Comparison of ENCODE assay signal across 17 cellular contexts in the genomic region with DNA sequence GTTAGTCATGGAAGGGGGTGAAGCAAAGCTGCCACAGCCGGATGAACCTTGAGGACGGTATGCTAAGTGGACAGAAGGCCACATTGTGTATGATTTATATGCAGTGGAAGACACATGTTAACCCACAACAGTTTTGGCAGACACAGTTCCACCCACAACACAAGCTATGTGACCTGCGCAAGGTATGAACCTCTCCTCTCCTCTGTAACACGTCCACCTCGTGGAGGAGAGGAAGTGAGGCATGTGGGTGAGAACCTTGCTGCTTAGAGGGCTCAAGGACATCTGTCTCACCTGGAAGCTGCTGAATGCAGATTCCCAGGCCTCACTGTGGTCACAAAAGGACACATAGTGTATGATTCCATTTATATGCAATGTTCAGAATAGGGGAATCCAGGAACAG.
"Had no signal": no experiment of that assay in that cellular context is flagged by ENCODE, and none has a peak within 500 bp of the region (broad histone marks: within the 10 kb centered on the region; RNA-seq: fewer than 3 reads in every experiment).

No MANE protein-coding gene starts in this region.

- H3K4me3 ChIP-seq: adrenal gland, lower lobe of right lung, right atrium auricular region, smooth muscle cell, tibial artery had no signal

- ATAC-seq: activated CD8-positive, alpha-beta memory T cell treated with anti-CD3 and anti-CD28 coated beads, Interleukin-2, amount 10 ng/mL, durations not matched to agents 7 days and 5 days; activated T-cell treated with anti-CD3 and anti-CD28 coated beads, Interleukin-2, amount 50 U/mL, for 4 hours; left cardiac atrium; lower lobe of right lung; T-helper 17 cell had no signal

- H3K27ac ChIP-seq: adrenal gland, lower lobe of right lung, right atrium auricular region, tibial artery had no signal

- H3K9me3 ChIP-seq: adrenal gland, lower lobe of right lung, right atrium auricular region, tibial artery had no signal

- H3K36me3 ChIP-seq: adrenal gland, right atrium auricular region, tibial artery had no signal

- H3K27me3 Mint-ChIP-seq: activated B cell treated with CpG ODN at 0.5 μM for 24 hours; activated CD8-positive, alpha-beta memory T cell treated with anti-CD3 and anti-CD28 coated beads, Interleukin-2, amount 10 ng/mL, durations not matched to agents 7 days and 5 days; T-helper 17 cell had no signal

- H3K9me3 Mint-ChIP-seq: activated B cell treated with CpG ODN at 0.5 μM for 24 hours; activated T-cell treated with anti-CD3 and anti-CD28 coated beads, Interleukin-2, amount 50 U/mL, for 4 hours; endodermal cell had no signal

- H3K4me3 Mint-ChIP-seq: activated B cell treated with CpG ODN at 0.5 μM for 24 hours; activated CD8-positive, alpha-beta memory T cell treated with anti-CD3 and anti-CD28 coated beads, Interleukin-2, amount 10 ng/mL, durations not matched to agents 7 days and 5 days; activated T-cell treated with anti-CD3 and anti-CD28 coated beads, Interleukin-2, amount 50 U/mL, for 4 hours; endodermal cell; T-helper 17 cell had no signal

- H3K36me3 Mint-ChIP-seq: activated CD8-positive, alpha-beta memory T cell treated with anti-CD3 and anti-CD28 coated beads, Interleukin-2, amount 10 ng/mL, durations not matched to agents 7 days and 5 days had no signal

- H3K27me3 ChIP-seq: adrenal gland, right atrium auricular region, tibial artery had no signal

- DNase-seq: activated B cell treated with CpG ODN at 0.5 μM for 24 hours; activated CD4-positive, alpha-beta T cell treated with anti-CD3 and anti-CD28 coated beads, Interleukin-2, amount 50 U/mL, for 1 hour; activated CD8-positive, alpha-beta memory T cell treated with anti-CD3 and anti-CD28 coated beads, Interleukin-2, amount 10 ng/mL, durations not matched to agents 7 days and 5 days; activated T-cell treated with anti-CD3 and anti-CD28 coated beads, Interleukin-2, amount 50 U/mL, for 4 hours; cerebellar nuclear complex; dermis blood vessel endothelial cell; endodermal cell; erythroblast; left cardiac atrium; lower lobe of right lung; midbrain; nucleus accumbens; T-helper 17 cell; tibial artery had no signal

- H3K27ac Mint-ChIP-seq: activated B cell treated with CpG ODN at 0.5 μM for 24 hours; activated CD8-positive, alpha-beta memory T cell treated with anti-CD3 and anti-CD28 coated beads, Interleukin-2, amount 10 ng/mL, durations not matched to agents 7 days and 5 days; endodermal cell had no signal
